Comparison of ENCODE assay signal across 36 cellular contexts in genomic region chr21:33075596-33076195, GRCh38. TPM values are rescaled to one million over a fixed set of nuclear protein-coding genes. Genes with fewer than 3 reads are reported as not detected.
DNase-seq lines count a peak whose midpoint lies in the region; ATAC-seq and TF ChIP-seq lines count a peak whose summit lies in the region.
"Had no signal": no experiment of that assay in that cellular context is flagged by ENCODE, and none has a peak within 500 bp of the region (broad histone marks: within the 10 kb centered on the region; RNA-seq: fewer than 3 reads in every experiment).

No MANE protein-coding gene starts in this region.

- no peaks in the 10 kb centered on the region for H3K36me3 Mint-ChIP-seq in activated CD8-positive, alpha-beta T cell treated with anti-CD3 and anti-CD28 coated beads for 36 hours (ENCODE audit: low read depth)
- peaks cover 2% of the 10 kb centered on the region for H3K36me3 Mint-ChIP-seq in activated CD8-positive, alpha-beta T cell treated with anti-CD3 and anti-CD28 coated beads, Interleukin-2, amount 10 ng/mL, durations not matched to agents 7 days and 5 days (ENCODE audit: low read depth)
- H3K36me3 Mint-ChIP-seq: activated naive CD4-positive, alpha-beta T cell treated with anti-CD3 and anti-CD28 coated beads, Interleukin-2, amount 10 ng/mL, durations not matched to agents 7 days and 5 days; brain had no signal

- peak; percentile 7 for DNase-seq in activated CD8-positive, alpha-beta T cell treated with anti-CD3 and anti-CD28 coated beads for 36 hours
- no peak for DNase-seq in activated CD8-positive, alpha-beta T cell treated with anti-CD3 and anti-CD28 coated beads, Interleukin-2, amount 10 ng/mL, durations not matched to agents 7 days and 5 days
- DNase-seq in caudate nucleus (lab: John Stamatoyannopoulos, UW) (no peak), islet precursor cell (peak; percentile 69), NCI-H2227 (lab: John Stamatoyannopoulos, UW; ENCODE audit: unreplicated experiment) (no peak), DMS153 (lab: John Stamatoyannopoulos, UW) (no peak)
- DNase-seq: 8988T; activated CD4-positive, alpha-beta T cell treated with anti-CD3 and anti-CD28 coated beads for 48 hours; activated naive CD4-positive, alpha-beta T cell treated with anti-CD3 and anti-CD28 coated beads, Interleukin-2, amount 10 ng/mL, durations not matched to agents 7 days and 5 days; cerebellar nuclear complex; DMS79 treated with DMSO at 0.1 percent for 48 hours; gastrocnemius medialis; GF-D8; left ventricle myocardium inferior; mesenchymal stem cell; NCI-H1092; NCI-H1694; NCI-H446; NCI-H748 treated with DMSO at 0.1 percent for 48 hours; posterior cingulate gyrus; small intestine; stimulated activated naive CD8-positive, alpha-beta T cell treated with anti-CD3 and anti-CD28 coated beads, Interleukin-15, Interleukin-2, amounts not matched to agents 100 U/mL and 50 U/mL, for 24 hours; SW 1271; T1000; uterus had no signal

- TF ChIP-seq CTCF in activated CD8-positive, alpha-beta T cell treated with anti-CD3 and anti-CD28 coated beads for 36 hours (IDR thresholded peaks at IDR 0.05), result no peak

- no peak for ATAC-seq in activated CD8-positive, alpha-beta T cell treated with anti-CD3 and anti-CD28 coated beads for 36 hours
- ATAC-seq in activated CD8-positive, alpha-beta T cell treated with anti-CD3 and anti-CD28 coated beads, Interleukin-2, amount 10 ng/mL, durations not matched to agents 7 days and 5 days, result no peak
- ATAC-seq in HG03571 (IDR thresholded peaks at IDR 0.05; ENCODE audit: unreplicated experiment), result no peak
- ATAC-seq: gastrocnemius medialis; stimulated activated naive CD8-positive, alpha-beta T cell treated with anti-CD3 and anti-CD28 coated beads, Interleukin-15, Interleukin-2, amounts not matched to agents 100 U/mL and 50 U/mL, for 24 hours had no signal

- H3K27me3 Mint-ChIP-seq in activated CD8-positive, alpha-beta T cell treated with anti-CD3 and anti-CD28 coated beads for 36 hours, result peaks cover 43% of the 10 kb centered on the region
- peaks cover 69% of the 10 kb centered on the region for H3K27me3 Mint-ChIP-seq in activated CD8-positive, alpha-beta T cell treated with anti-CD3 and anti-CD28 coated beads, Interleukin-2, amount 10 ng/mL, durations not matched to agents 7 days and 5 days (ENCODE audit: low read depth)

- no peak overlapping the region for H3K27ac Mint-ChIP-seq in activated CD8-positive, alpha-beta T cell treated with anti-CD3 and anti-CD28 coated beads for 36 hours
- no peak overlapping the region for H3K27ac Mint-ChIP-seq in activated CD8-positive, alpha-beta T cell treated with anti-CD3 and anti-CD28 coated beads, Interleukin-2, amount 10 ng/mL, durations not matched to agents 7 days and 5 days
- H3K27ac Mint-ChIP-seq: activated naive CD4-positive, alpha-beta T cell treated with anti-CD3 and anti-CD28 coated beads, Interleukin-2, amount 10 ng/mL, durations not matched to agents 7 days and 5 days had no signal

- no peaks in the 10 kb centered on the region for H3K9me3 Mint-ChIP-seq in activated CD8-positive, alpha-beta T cell treated with anti-CD3 and anti-CD28 coated beads for 36 hours
- no peaks in the 10 kb centered on the region for H3K9me3 Mint-ChIP-seq in activated CD8-positive, alpha-beta T cell treated with anti-CD3 and anti-CD28 coated beads, Interleukin-2, amount 10 ng/mL, durations not matched to agents 7 days and 5 days (ENCODE audit: insufficient read depth)
- H3K9me3 Mint-ChIP-seq: activated naive CD4-positive, alpha-beta T cell treated with anti-CD3 and anti-CD28 coated beads, Interleukin-2, amount 10 ng/mL, durations not matched to agents 7 days and 5 days had no signal

- CTCF ChIA-PET in activated CD8-positive, alpha-beta T cell treated with anti-CD3 and anti-CD28 coated beads for 36 hours (lab: Charles Lee), result interaction anchor here (0.5 kb wide), 1 partner anchor 1272 kb away, joined by 3 read pairs; no protein-coding TSS in a partner anchor
- CTCF ChIA-PET in activated CD8-positive, alpha-beta T cell treated with anti-CD3 and anti-CD28 coated beads, Interleukin-2, amount 10 ng/mL, durations not matched to agents 7 days and 5 days (lab: Charles Lee), result no interaction called here

- POLR2A ChIA-PET in activated CD8-positive, alpha-beta T cell treated with anti-CD3 and anti-CD28 coated beads for 36 hours (lab: Charles Lee), result no interaction called here
- POLR2A ChIA-PET in activated CD8-positive, alpha-beta T cell treated with anti-CD3 and anti-CD28 coated beads, Interleukin-2, amount 10 ng/mL, durations not matched to agents 7 days and 5 days (lab: Charles Lee), result no interaction called here

- intact Hi-C loops in activated CD8-positive, alpha-beta T cell treated with anti-CD3 and anti-CD28 coated beads for 36 hours (cut with micrococcal nuclease), result no loop called here

- H3K4me1 Mint-ChIP-seq in activated CD8-positive, alpha-beta T cell treated with anti-CD3 and anti-CD28 coated beads for 36 hours (ENCODE audit: low read depth), result peaks cover 16% of the 10 kb centered on the region
- H3K4me1 Mint-ChIP-seq in activated CD8-positive, alpha-beta T cell treated with anti-CD3 and anti-CD28 coated beads, Interleukin-2, amount 10 ng/mL, durations not matched to agents 7 days and 5 days (ENCODE audit: low read depth), result peaks cover 36% of the 10 kb centered on the region

- H3K4me3 Mint-ChIP-seq in activated CD8-positive, alpha-beta T cell treated with anti-CD3 and anti-CD28 coated beads for 36 hours, result no peak overlapping the region
- H3K4me3 Mint-ChIP-seq in activated CD8-positive, alpha-beta T cell treated with anti-CD3 and anti-CD28 coated beads, Interleukin-2, amount 10 ng/mL, durations not matched to agents 7 days and 5 days, result no peak overlapping the region
- H3K4me3 Mint-ChIP-seq: activated naive CD4-positive, alpha-beta T cell treated with anti-CD3 and anti-CD28 coated beads, Interleukin-2, amount 10 ng/mL, durations not matched to agents 7 days and 5 days had no signal

- H3K27ac ChIP-seq in caudate nucleus (ENCODE audit: low read depth, low read length) (peak overlapping the region; percentile 30), temporal lobe (ENCODE audit: low read depth, low read length) (peak overlapping the region; percentile 40)
- H3K27ac ChIP-seq: C4-2B, gastrocnemius medialis, left ventricle myocardium inferior, right atrium auricular region, SJCRH30, thoracic aorta, uterus, VCaP had no signal

RNA-seq across cellular contexts. Expression of gene OLIG1, which starts 5.8 kb away (rescaled TPM):
- total RNA-seq in activated CD8-positive, alpha-beta T cell treated with anti-CD3 and anti-CD28 coated beads for 36 hours, result under 1 TPM in 1 of 2 experiments, not detected in 1; 0.61 TPM
- not detected for total RNA-seq in activated CD8-positive, alpha-beta T cell treated with anti-CD3 and anti-CD28 coated beads, Interleukin-2, amount 10 ng/mL, durations not matched to agents 7 days and 5 days
- 19.4 TPM for total RNA-seq in temporal lobe
- total RNA-seq: dermis microvascular lymphatic vessel endothelial cell, M059J, myocyte, right atrium auricular region, thoracic aorta, uterus had no signal

RNA-seq across cellular contexts. Expression of gene OLIG2, which starts 50.0 kb away (rescaled TPM):
- total RNA-seq in activated CD8-positive, alpha-beta T cell treated with anti-CD3 and anti-CD28 coated beads for 36 hours, result not detected
- not detected for total RNA-seq in activated CD8-positive, alpha-beta T cell treated with anti-CD3 and anti-CD28 coated beads, Interleukin-2, amount 10 ng/mL, durations not matched to agents 7 days and 5 days
- total RNA-seq in temporal lobe, result 15.2 TPM
- total RNA-seq: dermis microvascular lymphatic vessel endothelial cell, left ventricle myocardium inferior, M059J, myocyte, right atrium auricular region, thoracic aorta, uterus had no signal

Comparison
In these comparisons a context has a peak if more than half of its experiments do, and no peak if none do; other contexts are left out.
1. DNase-seq: peak in activated CD8-positive, alpha-beta T cell treated with anti-CD3 and anti-CD28 coated beads for 36 hours (single experiment) and islet precursor cell (single experiment); none in activated CD8-positive, alpha-beta T cell treated with anti-CD3 and anti-CD28 coated beads, Interleukin-2, amount 10 ng/mL, durations not matched to agents 7 days and 5 days (single experiment), caudate nucleus (0 of 61), NCI-H2227 (single experiment) and DMS153 (single experiment).
2. RNA of gene OLIG1, which starts 5.8 kb away (total RNA-seq): 19.4 TPM in temporal lobe (single experiment); 0.61 TPM in activated CD8-positive, alpha-beta T cell treated with anti-CD3 and anti-CD28 coated beads for 36 hours and not detected in activated CD8-positive, alpha-beta T cell treated with anti-CD3 and anti-CD28 coated beads, Interleukin-2, amount 10 ng/mL, durations not matched to agents 7 days and 5 days; every median in the first group is over 10 times any median in the second.
3. RNA of gene OLIG2, which starts 50.0 kb away (total RNA-seq): 15.2 TPM in temporal lobe (single experiment); not detected in activated CD8-positive, alpha-beta T cell treated with anti-CD3 and anti-CD28 coated beads for 36 hours and not detected in activated CD8-positive, alpha-beta T cell treated with anti-CD3 and anti-CD28 coated beads, Interleukin-2, amount 10 ng/mL, durations not matched to agents 7 days and 5 days; every median in the first group is over 10 times any median in the second.